In the genomic region with DNA sequence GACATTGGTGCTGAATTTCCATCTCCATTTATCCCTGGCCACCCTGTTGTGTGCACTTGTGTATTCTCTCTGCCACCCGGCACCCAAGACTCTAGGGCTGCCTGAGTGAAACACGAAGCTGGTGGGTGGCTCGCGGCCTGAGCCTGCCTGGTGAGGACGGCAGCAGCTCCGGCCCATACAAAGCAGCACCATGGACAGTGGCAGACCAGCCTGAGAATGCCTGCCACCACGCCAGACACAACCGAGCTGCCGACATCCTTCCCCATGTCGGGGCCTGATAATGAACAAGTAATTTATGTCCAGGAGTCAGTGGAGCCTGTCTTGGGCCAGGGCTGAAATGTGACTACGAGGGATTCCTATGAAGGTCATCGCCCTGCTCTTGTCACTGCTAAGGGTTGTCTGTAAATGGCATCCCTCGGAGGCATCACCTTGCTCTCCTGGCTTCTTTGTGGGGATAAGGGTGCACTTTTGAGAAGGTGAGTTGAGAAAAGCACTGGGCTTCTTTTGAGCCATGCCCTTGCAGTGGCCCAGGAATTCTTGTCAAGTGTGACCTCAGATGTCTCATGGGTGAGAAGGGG, we compare ENCODE assay signal across 8 cellular contexts.
A peak's percentile ranks its signal among the peaks of the same experiment; 100 is the strongest.
DNase-seq lines count a peak whose midpoint lies in the region; ATAC-seq, FAIRE-seq and TF ChIP-seq lines count a peak whose summit lies in the region.
"Had no signal": no experiment of that assay in that cellular context is flagged by ENCODE, and none has a peak within 500 bp of the region (broad histone marks: within the 10 kb centered on the region; RNA-seq: fewer than 3 reads in every experiment).

No MANE protein-coding gene starts in this region.

- dilution Hi-C loops in endothelial cell of umbilical vein (cut with MboI; ENCODE audit: extremely low pct_ligation_motif_present, low sequenced_read_pairs): no loop called here

- no peak overlapping the region for H3K4me2 ChIP-seq in GM23248 (ENCODE audit: unreplicated experiment)
- H3K4me2 ChIP-seq in endothelial cell of umbilical vein (ENCODE audit: insufficient read depth, low read length): no peak overlapping the region
- no peak overlapping the region for H3K4me2 ChIP-seq in osteoblast (ENCODE audit: insufficient read depth, low read length)

- ATAC-seq in Panc1 (peak; percentile 67), GM18907 (IDR thresholded peaks at IDR 0.05; ENCODE audit: unreplicated experiment) (no peak), GM19023 (IDR thresholded peaks at IDR 0.05; ENCODE audit: unreplicated experiment) (no peak), GM19328 (IDR thresholded peaks at IDR 0.05; ENCODE audit: unreplicated experiment) (no peak)

- WGBS in GM23248 (ENCODE audit: low coverage in 1 of 2, low lambda C conversion rate in 2 of 2, missing lambda C conversion rate in 2 of 2), 2 experiments: 14 to 17% methylated on average over 13 of the region's 13 CpGs

- H3K9me3 ChIP-seq in GM23248 (ENCODE audit: low read depth) (no peaks in the 10 kb centered on the region), Panc1 (ENCODE audit: control insufficient read depth, insufficient read depth, low read depth, low read length) (no peaks in the 10 kb centered on the region), endothelial cell of umbilical vein (replicated peaks; ENCODE audit: control insufficient read depth, insufficient read depth, low read length) (no peaks in the 10 kb centered on the region), osteoblast (ENCODE audit: low read depth, low read length) (no peaks in the 10 kb centered on the region)
- H3K9me3 ChIP-seq: neutrophil had no signal

- H3K27me3 ChIP-seq in GM23248 (replicated peaks; ENCODE audit: insufficient read depth) (peaks cover 8% of the 10 kb centered on the region), Panc1 (ENCODE audit: control insufficient read depth, insufficient read depth, low read length) (peaks cover 61% of the 10 kb centered on the region), endothelial cell of umbilical vein (ENCODE audit: control insufficient read depth in 2 of 2, insufficient read depth in 2 of 2, low read length in 2 of 2) (no peaks in the 10 kb centered on the region), osteoblast (ENCODE audit: insufficient read depth, low read length) (peaks cover 11% of the 10 kb centered on the region)

- POLR2A ChIA-PET in Panc1 (lab: Charles Lee): no interaction called here
- POLR2A ChIA-PET in endothelial cell of umbilical vein (lab: Charles Lee): no interaction called here

- H4K20me1 ChIP-seq in GM23248 (ENCODE audit: insufficient read depth) (no peaks in the 10 kb centered on the region), endothelial cell of umbilical vein (replicated peaks; ENCODE audit: control insufficient read depth, extremely low read depth, insufficient read depth, low read length) (no peaks in the 10 kb centered on the region), osteoblast (ENCODE audit: insufficient read depth, low read length) (no peaks in the 10 kb centered on the region)

- H3K4me3 ChIP-seq in GM23248: no peak overlapping the region
- no peak overlapping the region for H3K4me3 ChIP-seq in Panc1 (ENCODE audit: low read depth in 2 of 2, low read length in 2 of 2)
- H3K4me3 ChIP-seq in endothelial cell of umbilical vein (replicated peaks in 1 of 3; ENCODE audit: insufficient read depth in 1 of 3, low read depth in 1 of 3, low read length in 3 of 3): no peak overlapping the region
- H3K4me3 ChIP-seq in osteoblast (ENCODE audit: insufficient read depth, low read length): no peak overlapping the region

- DNase-seq in GM23248: peak; percentile 68
- no peak for DNase-seq in Panc1 (ENCODE audit: low read depth, low spot score)
- peak; percentile 44 for DNase-seq in endothelial cell of umbilical vein (ENCODE audit: low read depth, low spot score)
- DNase-seq in osteoblast (ENCODE audit: insufficient read length, low spot score, missing footprints): peak; percentile 94

- H3K9me1 ChIP-seq in endothelial cell of umbilical vein (replicated peaks; ENCODE audit: control insufficient read depth, extremely low read depth, insufficient read depth, low read length): no peaks in the 10 kb centered on the region

- in situ Hi-C loops in GM23248 (cut with MboI) (no loop called here), Panc1 (cut with HindIII; ENCODE audit: low pct_unique_long_range_greater_than_20kb, low sequenced_read_pairs) (no loop called here)

- H3K4me1 ChIP-seq in GM23248 (ENCODE audit: insufficient read depth) (no peaks in the 10 kb centered on the region), Panc1 (ENCODE audit: control insufficient read depth, insufficient read depth, low read length) (no peaks in the 10 kb centered on the region), endothelial cell of umbilical vein (ENCODE audit: control insufficient read depth, extremely low read depth, insufficient read depth, low read length) (no peaks in the 10 kb centered on the region), osteoblast (ENCODE audit: insufficient read depth, low read length) (no peaks in the 10 kb centered on the region)

- CTCF ChIA-PET in Panc1 (lab: Charles Lee): no interaction called here
- CTCF ChIA-PET in endothelial cell of umbilical vein (lab: Charles Lee): interaction anchor here (1.2 to 1.5 kb wide), 2 partner anchors 20 to 123 kb away, joined by 3 to 5 read pairs; no protein-coding TSS in a partner anchor

- TF ChIP-seq CTCF in Panc1 (IDR thresholded peaks at IDR 0.05) (no peak), endothelial cell of umbilical vein (IDR thresholded peaks at IDR 0.05; ENCODE audit: extremely low read depth in 1 of 2, insufficient read depth in 1 of 2, low read depth in 1 of 2, low read length in 2 of 2) (no peak), osteoblast (IDR thresholded peaks at IDR 0.05; ENCODE audit: extremely low read depth, low read depth, low read length) (no peak)

- H3K36me3 ChIP-seq in GM23248 (ENCODE audit: low read depth) (no peaks in the 10 kb centered on the region), Panc1 (ENCODE audit: control insufficient read depth, insufficient read depth, low read length) (no peaks in the 10 kb centered on the region), endothelial cell of umbilical vein (ENCODE audit: control insufficient read depth in 2 of 2, extremely low read depth in 1 of 2, insufficient read depth in 2 of 2, low read length in 2 of 2) (no peaks in the 10 kb centered on the region), osteoblast (ENCODE audit: insufficient read depth, low read length) (no peaks in the 10 kb centered on the region)
- H3K36me3 ChIP-seq: neutrophil had no signal

- H2AFZ ChIP-seq in GM23248 (no peak overlapping the region), endothelial cell of umbilical vein (ENCODE audit: low read depth, low read length) (no peak overlapping the region), osteoblast (ENCODE audit: low read length) (no peak overlapping the region)

- FAIRE-seq in endothelial cell of umbilical vein (lab: Jason Lieb, UNC): peak; percentile 70

- BruUV-seq in Panc1 (replicated peaks; lab: Mats Ljungman, UMichigan) (no TSS peak), endothelial cell of umbilical vein (replicated peaks; lab: Mats Ljungman, UMichigan) (no TSS peak)

- no peak overlapping the region for H3K27ac ChIP-seq in GM23248
- no peak overlapping the region for H3K27ac ChIP-seq in Panc1 (ENCODE audit: low read length)
- no peak overlapping the region for H3K27ac ChIP-seq in endothelial cell of umbilical vein (ENCODE audit: insufficient read depth, low read depth, low read length)
- no peak overlapping the region for H3K27ac ChIP-seq in osteoblast (ENCODE audit: low read depth, low read length)
- H3K27ac ChIP-seq: neutrophil had no signal

- H3F3A ChIP-seq in GM23248 (ENCODE audit: insufficient read depth): no peaks in the 10 kb centered on the region

- no peaks in the 10 kb centered on the region for H3K9me2 ChIP-seq in GM23248 (ENCODE audit: insufficient read depth)

- H3K79me2 ChIP-seq in GM23248 (ENCODE audit: insufficient read depth) (no peaks in the 10 kb centered on the region), endothelial cell of umbilical vein (ENCODE audit: control insufficient read depth, insufficient read depth, low read length) (no peaks in the 10 kb centered on the region), osteoblast (ENCODE audit: insufficient read depth, low read length) (no peaks in the 10 kb centered on the region)

- intact Hi-C loops in Panc1 (cut with micrococcal nuclease; ENCODE audit: unreplicated experiment): no loop called here
- intact Hi-C loops in endothelial cell of umbilical vein (cut with micrococcal nuclease): no loop called here

- no peak for TF ChIP-seq POLR2A in endothelial cell of umbilical vein (IDR thresholded peaks at IDR 0.05; ENCODE audit: low read depth, low read length)

- no peak overlapping the region for H3K9ac ChIP-seq in GM23248
- H3K9ac ChIP-seq in endothelial cell of umbilical vein (replicated peaks; ENCODE audit: extremely low read depth, insufficient read depth, low read length): no peak overlapping the region

TF ChIP-seq in endothelial cell of umbilical vein, 7 proteins besides CTCF, POLR2A, EP300 and RAD21:
- TF ChIP-seq, protein P1, sequence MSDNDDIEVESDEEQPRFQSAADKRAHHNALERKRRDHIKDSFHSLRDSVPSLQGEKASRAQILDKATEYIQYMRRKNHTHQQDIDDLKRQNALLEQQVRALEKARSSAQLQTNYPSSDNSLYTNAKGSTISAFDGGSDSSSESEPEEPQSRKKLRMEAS (IDR thresholded peaks at IDR 0.05; ENCODE audit: insufficient read depth, insufficient read length): no peak
- no peak for TF ChIP-seq JUN (IDR thresholded peaks at IDR 0.05; ENCODE audit: borderline replicate concordance, insufficient read depth, insufficient read length, low read depth)
- TF ChIP-seq MYC (IDR thresholded peaks at IDR 0.05; ENCODE audit: low read depth, low read length): no peak
- TF ChIP-seq EZH2 (IDR thresholded peaks at IDR 0.05; ENCODE audit: borderline replicate concordance, low read depth, low read length, severe bottlenecking): no peak
- no peak for TF ChIP-seq POLR2AphosphoS5 (IDR thresholded peaks at IDR 0.05; ENCODE audit: insufficient read depth, low read depth, low read length)
- no peak for TF ChIP-seq FOS (IDR thresholded peaks at IDR 0.05; ENCODE audit: borderline replicate concordance, insufficient read depth, low read length)
- no peak for TF ChIP-seq GATA2 (IDR thresholded peaks at IDR 0.05; ENCODE audit: insufficient read depth, insufficient read length, low read depth, low read length)
